2 cellular contexts compared by ENCODE assay signal in genomic region chr13:113390874-113391497, GRCh38.
A peak's percentile ranks its signal among the peaks of the same experiment; 100 is the strongest.
TF ChIP-seq lines count a peak whose summit lies in the region.

No MANE protein-coding gene starts in this region.

TF ChIP-seq in K562, 482 proteins besides CTCF, POLR2A, EP300 and RAD21:
- TF ChIP-seq GATAD2B (IDR thresholded peaks at IDR 0.05; ENCODE audit: borderline replicate concordance) (no peak), CREB5 (CRISPR knock-in tag; IDR thresholded peaks at IDR 0.05) (no peak), NFXL1 (CRISPR knock-in tag; IDR thresholded peaks at IDR 0.05) (no peak), RFX1 (IDR thresholded peaks at IDR 0.05) (peak; percentile 76), TCF3 (CRISPR knock-in tag; IDR thresholded peaks at IDR 0.05) (peak; percentile 13; the same call in 1 of the 2 replicates), ZNF518B (CRISPR knock-in tag; IDR thresholded peaks at IDR 0.05) (no peak), SIX5 (IDR thresholded peaks at IDR 0.05; ENCODE audit: borderline replicate concordance in 1 of 2, insufficient read depth in 1 of 2, low read depth in 1 of 2, low read length in 2 of 2) (no peak), LARP7 (IDR thresholded peaks at IDR 0.05) (no peak), ZNF444 (CRISPR knock-in tag; IDR thresholded peaks at IDR 0.05) (no peak), BACH1 (tag; IDR thresholded peaks at IDR 0.05) (no peak), SRF (CRISPR knock-in tag; IDR thresholded peaks at IDR 0.05) (peak in 1 of 2 experiments; percentile 82; a peak in 1 of 4 replicates), SREBF2 (CRISPR knock-in tag; IDR thresholded peaks at IDR 0.05) (no peak), MITF (IDR thresholded peaks at IDR 0.05) (no peak), TGIF2 (CRISPR knock-in tag; IDR thresholded peaks at IDR 0.05) (no peak), PKNOX1 (IDR thresholded peaks at IDR 0.05) (0 out of 2 replicates have a peak, but pooled peaks have one; percentile 10), ETV6 (IDR thresholded peaks at IDR 0.05; ENCODE audit: borderline replicate concordance in 1 of 2, low read depth in 2 of 2, low read length in 1 of 2) (no peak), ETV6 (CRISPR knock-in tag; IDR thresholded peaks at IDR 0.05; ENCODE audit: borderline replicate concordance) (no peak)
TF ChIP-seq in K562: peak in this region for 4.

TF ChIP-seq in HepG2, 621 proteins besides CTCF, POLR2A, EP300 and RAD21:
- TF ChIP-seq ZNF883 (CRISPR knock-in tag; IDR thresholded peaks at IDR 0.05; ENCODE audit: not compliant biosample characterization) (no peak), RFX3 (CRISPR knock-in tag; IDR thresholded peaks at IDR 0.05) (peak; percentile 39; the same call in 1 of the 2 replicates), SNAI1 (CRISPR knock-in tag; IDR thresholded peaks at IDR 0.05; ENCODE audit: borderline replicate concordance) (no peak), SRF (IDR thresholded peaks at IDR 0.05; ENCODE audit: low read depth, low read length) (peak; percentile 54; the same call in 1 of the 2 replicates), JUN (CRISPR knock-in tag; IDR thresholded peaks at IDR 0.05) (no peak), JARID2 (CRISPR knock-in tag; IDR thresholded peaks at IDR 0.05; ENCODE audit: insufficient replicate concordance) (no peak), ELF1 (CRISPR knock-in tag; IDR thresholded peaks at IDR 0.05) (no peak), ZBTB26 (CRISPR knock-in tag; IDR thresholded peaks at IDR 0.05; ENCODE audit: borderline replicate concordance) (no peak), PRDM10 (CRISPR knock-in tag; IDR thresholded peaks at IDR 0.05; ENCODE audit: low read depth) (no peak), TCF12 (IDR thresholded peaks at IDR 0.05) (no peak), TCF12 (CRISPR knock-in tag; IDR thresholded peaks at IDR 0.05) (no peak), TRIM24 (CRISPR knock-in tag; IDR thresholded peaks at IDR 0.05) (no peak)
